8 cellular contexts compared by ENCODE assay signal in genomic region chr22:36221799-36222751, GRCh38. TPM values are rescaled to one million over a fixed set of nuclear protein-coding genes. Genes with fewer than 3 reads are reported as not detected.
DNase-seq lines count a peak whose midpoint lies in the region; ATAC-seq and TF ChIP-seq lines count a peak whose summit lies in the region.

No MANE protein-coding gene starts in this region.

- no peaks in the 10 kb centered on the region for H3K79me2 ChIP-seq in PC-3 (ENCODE audit: low read length)

- peak; percentile 86 for ATAC-seq in PC-3
- peak; percentile 69 to 80 for ATAC-seq in left cardiac atrium
- ATAC-seq in gastrocnemius medialis, result no peak

- no peak for TF ChIP-seq POLR2A in gastrocnemius medialis (IDR thresholded peaks at IDR 0.05)

- H3K36me3 ChIP-seq in PC-3 (ENCODE audit: low read depth, low read length) (no peaks in the 10 kb centered on the region), gastrocnemius medialis (no peaks in the 10 kb centered on the region)

- BruUV-seq in PC-3 (replicated peaks; lab: Mats Ljungman, UMichigan), result no TSS peak

- CTCF ChIA-PET in PC-3 (lab: Charles Lee), result no interaction called here

- H4K20me1 ChIP-seq in PC-3 (ENCODE audit: low read length), result no peaks in the 10 kb centered on the region

- H3K27me3 ChIP-seq in PC-3 (ENCODE audit: low read length) (peaks cover 13% of the 10 kb centered on the region), gastrocnemius medialis (no peaks in the 10 kb centered on the region)

- peak; percentile 25 for DNase-seq in AG08395 (ENCODE audit: low spot score)
- peak; percentile 52 for DNase-seq in GM13976 (ENCODE audit: low spot score)
- peak; percentile 46 for DNase-seq in PC-3
- DNase-seq in activated naive CD4-positive, alpha-beta T cell treated with anti-CD3 and anti-CD28 coated beads, Interleukin-2, amount 50 U/mL, for 16 hours, result peak; percentile 48
- no peak for DNase-seq in left cardiac atrium
- peak in 1 of 2 donors; percentile 40 for DNase-seq in gastrocnemius medialis
- no peak for DNase-seq in NCI-H226
- no peak for DNase-seq in AG08396 (ENCODE audit: low spot score)

- H3F3A ChIP-seq in PC-3 (ENCODE audit: low read length, unreplicated experiment), result no peaks in the 10 kb centered on the region

- in situ Hi-C loops in GM13976 (cut with MboI; ENCODE audit: low sequenced_read_pairs, unreplicated experiment), result no loop called here
- in situ Hi-C loops in gastrocnemius medialis (cut with MboI; ENCODE audit: low sequenced_read_pairs in 4 of 4), result no loop called here

- H3K4me1 ChIP-seq in PC-3 (ENCODE audit: insufficient read depth, low read length), result no peaks in the 10 kb centered on the region
- H3K4me1 ChIP-seq in gastrocnemius medialis, result peaks cover 12 to 15% of the 10 kb centered on the region in 2 donors

- peak; percentile 58 for TF ChIP-seq CTCF in GM13976 (IDR thresholded peaks at IDR 0.05; ENCODE audit: borderline replicate concordance, control extremely low read depth, extremely low read depth, insufficient read depth, missing control alignments)
- TF ChIP-seq CTCF in PC-3 (conservative IDR thresholded peaks at IDR 0.05; ENCODE audit: low read depth, low read length), result peak; percentile 70
- peak; percentile 27 to 69 (median 56) for TF ChIP-seq CTCF in gastrocnemius medialis (IDR thresholded peaks at IDR 0.05 in 4 of 5, conservative IDR thresholded peaks at IDR 0.05 in 1 of 5)

- POLR2A ChIA-PET in PC-3 (lab: Charles Lee; ENCODE audit: unreplicated experiment), result no interaction called here

- H3K4me2 ChIP-seq in PC-3 (ENCODE audit: low read length), result peak overlapping the region; percentile 61

- H2AFZ ChIP-seq in PC-3 (ENCODE audit: low read length), result no peak overlapping the region

- H3K9me2 ChIP-seq in PC-3 (replicated peaks; ENCODE audit: low read length), result no peaks in the 10 kb centered on the region

- H3K9ac ChIP-seq in PC-3 (ENCODE audit: low read length), result no peak overlapping the region

- H3K9me3 ChIP-seq in PC-3 (ENCODE audit: low read length) (no peaks in the 10 kb centered on the region), gastrocnemius medialis (no peaks in the 10 kb centered on the region)

- intact Hi-C loops in PC-3 (cut with micrococcal nuclease) (loop anchor here (2.0 to 5.0 kb wide), 3 partner anchors 19 to 70 kb away; no protein-coding TSS in a partner anchor), left cardiac atrium (cut with DNase I) (loop anchor here in 1 of 2 donors (10.0 kb wide), 1 partner anchor 77 kb away; no protein-coding TSS in a partner anchor), gastrocnemius medialis (cut with DNase I; ENCODE audit: low total_unique reads) (loop anchor here (2.0 to 5.0 kb wide), 2 partner anchors 23 to 75 kb away; no protein-coding TSS in a partner anchor)

- no peak overlapping the region for H3K4me3 ChIP-seq in PC-3 (ENCODE audit: low read length)
- H3K4me3 ChIP-seq in gastrocnemius medialis, result no peak overlapping the region

- H3K27ac ChIP-seq in PC-3 (ENCODE audit: low read length) (no peak overlapping the region), gastrocnemius medialis (no peak overlapping the region)

RNA-seq across cellular contexts. Expression of gene APOL2, which starts 17.3 kb away (rescaled TPM):
- total RNA-seq in PC-3 (2014; rRNA removed) (9.7 and 15.7 TPM in 2 replicates), left cardiac atrium (10 to 100 TPM; 43.8 to 43.9 TPM), gastrocnemius medialis (10 to 100 TPM in 3 of 4 donors, 1 to 10 TPM in 1; 8.7 to 25.5 (median 20.9) TPM)

RNA-seq across cellular contexts. Expression of gene APOL4, which starts 20.5 kb away (rescaled TPM):
- total RNA-seq in PC-3 (2014; rRNA removed) (0.04 TPM in 1 of 2 replicates, not detected in the other), left cardiac atrium (10 to 100 TPM; 10.8 to 11.4 TPM), gastrocnemius medialis (1 to 10 TPM in 3 of 4 donors, not detected in 1; 1.5 to 2.3 (median 2.0) TPM)

RNA-seq across cellular contexts. Expression of gene APOL1, which starts 30.9 kb away (rescaled TPM):
- 0.52 TPM in 1 of 2 replicates, not detected in the other for total RNA-seq in PC-3 (2014; rRNA removed)
- 10 to 100 TPM; 26.5 to 40.7 TPM for total RNA-seq in left cardiac atrium
- total RNA-seq in gastrocnemius medialis, result 10 to 100 TPM in 1 of 4 donors, 1 to 10 TPM in 2, under 1 TPM in 1; 0.87 to 11.1 (median 6.2) TPM

Comparison
In these comparisons a context has a peak if more than half of its experiments do, and no peak if none do; other contexts are left out.
1. DNase-seq: peak in AG08395 (single experiment), GM13976 (single experiment), PC-3 (single experiment) and activated naive CD4-positive, alpha-beta T cell treated with anti-CD3 and anti-CD28 coated beads, Interleukin-2, amount 50 U/mL, for 16 hours (single experiment); none in left cardiac atrium (single experiment), NCI-H226 (single experiment) and AG08396 (single experiment).
2. ATAC-seq: peak in PC-3 (single experiment) and left cardiac atrium (2 of 2); none in gastrocnemius medialis (0 of 2).
3. Peak in every context shown above with its lines, with median percentiles within 50 percentile points of each other: CTCF ChIP-seq.